Comparison of ENCODE assay signal across 8 cellular contexts in genomic region chr5:151772029-151772867, GRCh38. TPM values are rescaled to one million over a fixed set of nuclear protein-coding genes. Genes with fewer than 3 reads are reported as not detected.
DNase-seq lines count a peak whose midpoint lies in the region; ATAC-seq, FAIRE-seq and TF ChIP-seq lines count a peak whose summit lies in the region.

No MANE protein-coding gene starts in this region.

- H3K4me3 Mint-ChIP-seq in H9 = peak overlapping the region; percentile 87 to 94

- H3K4ac ChIP-seq in H9 (ENCODE audit: low read depth, low read length) = no peak overlapping the region

- no peaks in the 10 kb centered on the region for H3K9me3 Mint-ChIP-seq in H9

- H3K9ac ChIP-seq in H9 (ENCODE audit: extremely low read depth, insufficient read length, low read length) = peak overlapping the region; percentile 89
- H3K9ac ChIP-seq in GM12878 (ENCODE audit: control insufficient read depth, insufficient read depth, low read length) = peak overlapping the region; percentile 93
- peak overlapping the region; percentile 95 for H3K9ac ChIP-seq in iPS-20b (ENCODE audit: low read depth, low read length)
- H3K9ac ChIP-seq in skeletal muscle tissue (ENCODE audit: low read depth in 1 of 3, low read length in 3 of 3) = peak overlapping the region; percentile 80 to 97 (median 95)

- peak overlapping the region; percentile 43 for H2BK5ac ChIP-seq in H9 (ENCODE audit: insufficient read length, low read length)

- H3K27ac ChIP-seq in H9 (ENCODE audit: insufficient read length, low read depth, low read length) (no peak overlapping the region), GM12878 (ENCODE audit: control insufficient read depth, insufficient read depth) (peak overlapping the region; percentile 89), iPS-20b (ENCODE audit: low read length) (peak overlapping the region; percentile 82), skeletal muscle tissue (ENCODE audit: low read depth, low read length) (peak overlapping the region; percentile 82)

- peak overlapping the region; percentile 92 for H3K18ac ChIP-seq in H9 (ENCODE audit: insufficient read length, low read depth, low read length)

- H2BK12ac ChIP-seq in H9 (ENCODE audit: insufficient read length, low read depth, low read length) = no peak overlapping the region

- WGBS in H9 (ENCODE audit: extremely low coverage, insufficient read length, low lambda C conversion rate) = no CpG with 5 or more reads among the region's 87 CpGs
- WGBS in GM12878 (ENCODE audit: insufficient coverage, insufficient replicate concordance, low lambda C conversion rate, missing lambda C conversion rate) = under 1% methylated on average over 52 of the region's 87 CpGs

- peaks cover 20 to 26% (median 21%) of the 10 kb centered on the region in 3 experiments; a peak in 6 of 7 replicates for H3K36me3 Mint-ChIP-seq in H9 (ENCODE audit: insufficient read depth in 1 of 3, low read depth in 3 of 3)

- peak overlapping the region; percentile 67 to 95 (median 78); a peak in 6 of 7 replicates for H3K27ac Mint-ChIP-seq in H9

- H3K4me3 ChIP-seq in GM12878 = peak overlapping the region; percentile 97
- peak overlapping the region; percentile 82 for H3K4me3 ChIP-seq in iPS-20b (ENCODE audit: low read length)
- H3K4me3 ChIP-seq in skeletal muscle tissue (ENCODE audit: low read length in 3 of 3) = peak overlapping the region; percentile 90 to 95 (median 95)

- no peak overlapping the region for H4K5ac ChIP-seq in H9 (ENCODE audit: insufficient read length, low read depth, low read length)

- no peak for TF ChIP-seq CTCF in H9 (conservative IDR thresholded peaks at IDR 0.05)
- TF ChIP-seq CTCF in GM12878 (IDR thresholded peaks at IDR 0.05 in 2 of 3, conservative IDR thresholded peaks at IDR 0.05 in 1 of 3; ENCODE audit: control insufficient read depth in 2 of 3, extremely low read depth in 1 of 3, insufficient read depth in 1 of 3, low read depth in 3 of 3, low read length in 3 of 3) = no peak

- H4K8ac ChIP-seq in H9 (replicated peaks; ENCODE audit: insufficient read length, low read depth, low read length) = no peak overlapping the region

- H3K27me3 Mint-ChIP-seq in H9 (ENCODE audit: low read depth) = no peaks in the 10 kb centered on the region

- TF ChIP-seq EP300 in GM12878 (IDR thresholded peaks at IDR 0.05; ENCODE audit: borderline replicate concordance in 1 of 2, control insufficient read depth in 1 of 2, low read depth in 2 of 2, low read length in 2 of 2) = no peak

- H4K20me1 ChIP-seq in H9 (ENCODE audit: control insufficient read depth, insufficient read depth, insufficient read length) (no peaks in the 10 kb centered on the region), GM12878 (ENCODE audit: control insufficient read depth, insufficient read depth) (peaks cover 8% of the 10 kb centered on the region)

- H2AK5ac ChIP-seq in H9 (ENCODE audit: insufficient read length, low read length) = no peak overlapping the region

- peak; percentile 90 for TF ChIP-seq POLR2A in GM12878 (IDR thresholded peaks at IDR 0.05; ENCODE audit: low read depth, low read length)

- no peak overlapping the region for H3T11ph ChIP-seq in H9 (ENCODE audit: low read length)

- H3K23me2 ChIP-seq in H9 (ENCODE audit: insufficient read length, low read depth, low read length, poor library complexity, severe bottlenecking) = peaks cover 22% of the 10 kb centered on the region

- peak; percentile 4 for DNase-seq in COLO829 (ENCODE audit: low spot score)
- peak; percentile 46 for DNase-seq in H9
- DNase-seq in SK-MEL-5 (ENCODE audit: low read depth, low spot score) = peak; percentile 47
- DNase-seq in GM12878 (ENCODE audit: low read depth, low spot score) = no peak

- H3K36me3 ChIP-seq in GM12878 (ENCODE audit: control insufficient read depth in 2 of 2, insufficient read depth in 2 of 2, low read length in 1 of 2) (peaks cover 0 to 2% of the 10 kb centered on the region in 2 experiments; a peak in 2 of 4 replicates), iPS-20b (ENCODE audit: insufficient read depth, low read depth, low read length) (peaks cover 22% of the 10 kb centered on the region; the same call in 1 of the 2 replicates), skeletal muscle tissue (ENCODE audit: control insufficient read depth in 3 of 3, insufficient read depth in 3 of 3, low read length in 3 of 3) (no peaks in the 10 kb centered on the region)

- no peak for FAIRE-seq in GM12878 (lab: Jason Lieb, UNC)

- peaks cover 38 to 41% of the 10 kb centered on the region in 2 experiments for H3K4me1 Mint-ChIP-seq in H9

- no peak overlapping the region for H3K56ac ChIP-seq in H9 (ENCODE audit: insufficient read length, low read depth, low read length)

- H3K79me2 ChIP-seq in H9 (ENCODE audit: insufficient read depth, low read length) (peaks cover 45% of the 10 kb centered on the region), GM12878 (ENCODE audit: control insufficient read depth, insufficient read depth, low read length) (peaks cover 68% of the 10 kb centered on the region)

- RAD21 ChIA-PET in GM12878 (lab: Charles Lee; ENCODE audit: unreplicated experiment) = interaction anchor here (0.8 to 6.4 kb wide), 18 partner anchors 9 to 370 kb away, joined by 3 to 90 read pairs (median 10); partner anchors contain the start of genes ATOX1 and SLC36A1

- no peak overlapping the region for H2BK15ac ChIP-seq in H9 (ENCODE audit: low read depth, low read length)

- H2AFZ ChIP-seq in H9 (ENCODE audit: low read length) = no peak overlapping the region
- peak overlapping the region; percentile 32 for H2AFZ ChIP-seq in GM12878 (ENCODE audit: control insufficient read depth, low read depth, low read length)

- peak overlapping the region; percentile 94 for H3K14ac ChIP-seq in H9 (ENCODE audit: insufficient read depth, low read length)

- no TSS peak for BruUV-seq in GM12878 (replicated peaks; lab: Mats Ljungman, UMichigan)

- intact Hi-C loops in GM12878 (cut with micrococcal nuclease; ENCODE audit: unreplicated experiment) = loop anchor here (5.0 to 10.0 kb wide), 2 partner anchors 520 to 617 kb away; partner anchors contain the start of genes ANXA6 and GM2A

- H3K4me1 ChIP-seq in H9 (ENCODE audit: insufficient read depth, low read length) (no peaks in the 10 kb centered on the region), GM12878 (ENCODE audit: control insufficient read depth, insufficient read depth, low read length) (peaks cover 10% of the 10 kb centered on the region), iPS-20b (ENCODE audit: insufficient read depth, low read length) (peaks cover 25% of the 10 kb centered on the region), skeletal muscle tissue (ENCODE audit: control insufficient read depth in 3 of 3, insufficient read depth in 3 of 3, low read length in 3 of 3) (peaks cover 21 to 38% (median 38%) of the 10 kb centered on the region in 3 donors)

- H2BK120ac ChIP-seq in H9 (ENCODE audit: low read depth, low read length, poor library complexity, severe bottlenecking) = no peak overlapping the region

- H3K9me3 ChIP-seq in H9 (ENCODE audit: control insufficient read depth, low read depth, low read length) (no peaks in the 10 kb centered on the region), GM12878 (replicated peaks; ENCODE audit: control insufficient read depth, insufficient read depth, low read length) (no peaks in the 10 kb centered on the region), iPS-20b (ENCODE audit: insufficient read depth, low read depth, low read length) (no peaks in the 10 kb centered on the region), skeletal muscle tissue (ENCODE audit: control insufficient read depth in 3 of 3, low read length in 3 of 3) (no peaks in the 10 kb centered on the region)

- H3K27me3 ChIP-seq in H9 (ENCODE audit: insufficient read depth, low read length) (no peaks in the 10 kb centered on the region), GM12878 (replicated peaks in 1 of 2; ENCODE audit: control insufficient read depth in 2 of 2, insufficient read depth in 2 of 2, low read length in 1 of 2) (no peaks in the 10 kb centered on the region), iPS-20b (ENCODE audit: insufficient read depth, low read length) (no peaks in the 10 kb centered on the region), skeletal muscle tissue (ENCODE audit: control insufficient read depth in 3 of 3, insufficient read depth in 3 of 3, low read length in 3 of 3) (no peaks in the 10 kb centered on the region)

- POLR2A ChIA-PET in GM12878 (lab: Charles Lee) = interaction anchor here (0.6 to 10.0 kb wide), 10 partner anchors 9 to 113 kb away, joined by 3 to 241 read pairs (median 6); partner anchors contain the start of gene ATOX1

- ATAC-seq in GM12878 (no peak; the same call in 1 of the 3 replicates), HG03196 (IDR thresholded peaks at IDR 0.05; ENCODE audit: unreplicated experiment) (no peak), HG02798 (IDR thresholded peaks at IDR 0.05; ENCODE audit: poor library complexity, unreplicated experiment) (no peak)

- H3K79me1 ChIP-seq in H9 (ENCODE audit: insufficient read depth, low read depth, low read length, poor library complexity, severe bottlenecking) = no peaks in the 10 kb centered on the region

- in situ Hi-C loops in SK-MEL-5 (cut with HindIII; ENCODE audit: low pct_unique_long_range_greater_than_20kb, low sequenced_read_pairs) (no loop called here), GM12878 (cut with MboI) (no loop called here)

- no peak overlapping the region for H4K91ac ChIP-seq in H9 (ENCODE audit: insufficient read length, low read depth, low read length)

- H2BK20ac ChIP-seq in H9 (ENCODE audit: low read depth, low read length, poor library complexity, severe bottlenecking) = no peak overlapping the region

- H3K23ac ChIP-seq in H9 (ENCODE audit: insufficient read length, low read depth, low read length) = no peak overlapping the region

- no peak for TF ChIP-seq RAD21 in GM12878 (IDR thresholded peaks at IDR 0.05; ENCODE audit: insufficient read depth, low read depth, low read length)

- CTCF ChIA-PET in GM12878 (lab: Yijun Ruan, JAX) = interaction anchor here (0.9 to 2.8 kb wide), 12 partner anchors 11 to 325 kb away, joined by 3 to 39 read pairs (median 16); partner anchors contain the start of gene SLC36A1

- SMC1A ChIA-PET in GM12878 (lab: Charles Lee; ENCODE audit: uncharacterized antibody, unreplicated experiment) = interaction anchor here (0.6 to 6.5 kb wide), 15 partner anchors 10 to 520 kb away, joined by 3 to 84 read pairs (median 6); no protein-coding TSS in a partner anchor

- peak overlapping the region; percentile 84 for H3K4me2 ChIP-seq in H9 (ENCODE audit: insufficient read depth, insufficient read length, low read length)
- H3K4me2 ChIP-seq in GM12878 (ENCODE audit: control insufficient read depth, insufficient read depth) = peak overlapping the region; percentile 71

RNA-seq across cellular contexts. Expression of gene G3BP1, which starts 0.5 kb away (rescaled TPM):
- 439 and 448 TPM in 2 replicates for total RNA-seq in H9 (2021)
- 280 TPM in 2 replicates for total RNA-seq in SK-MEL-5 (2014; rRNA removed; shearing (Covaris generic))
- polyA plus RNA-seq in SK-MEL-5 (2015; cell fraction: cytosol; rRNA removed) = 201 and 250 TPM in 2 replicates
- 126 and 144 TPM in 2 replicates for polyA plus RNA-seq in SK-MEL-5 (2015; cell fraction: nucleus; rRNA removed)
- total RNA-seq in GM12878 (2013; cell fraction: nucleolus; rRNA removed) = 192 and 198 TPM in 2 replicates
- 137 and 148 TPM in 2 replicates for total RNA-seq in GM12878 (2014; rRNA removed)
- 182 and 190 TPM in 2 replicates for total RNA-seq in GM12878 (2014; rRNA removed; fragmentation: Illumina TruSeq; extraction: Trizol)
- total RNA-seq in GM12878 (2021) = 255 and 269 TPM in 2 replicates
- 39.6 TPM for polyA plus RNA-seq in GM12878 (2011; ENCODE audit: low read depth)
- polyA plus RNA-seq in GM12878 (2011; rRNA removed) = 113 and 119 TPM in 2 replicates
- polyA plus RNA-seq in GM12878 (2011; cell fraction: cytosol; rRNA removed) = 57.4 and 66.1 TPM in 2 replicates
- polyA plus RNA-seq in GM12878 (2011; cell fraction: nucleus; rRNA removed) = 40.4 and 54.9 TPM in 2 replicates
- polyA plus RNA-seq in GM12878 (2012) = 70.4 and 72.8 TPM in 2 replicates
- 158 TPM in 2 replicates for polyA plus RNA-seq in GM12878 (2014; fragmentation: Illumina TruSeq; extraction: Trizol)
- 10 to 100 TPM; 49.7 to 52.7 TPM for polyA plus RNA-seq in GM12878 (2014; fragmentation: Nextera tagmentation; extraction: Ambion mirVana)
- polyA plus RNA-seq in GM12878 (2014; rRNA removed) = 86.7 and 87.0 TPM in 2 replicates
- polyA plus RNA-seq in GM12878 (2016; fragmentation: Nextera tagmentation; extraction: Ambion mirVana) = 100 to 1,000 TPM; 416 to 438 TPM
- 140 and 194 TPM in 2 replicates for polyA minus RNA-seq in GM12878 (2011; rRNA and poly(A)+ RNA removed)
- polyA minus RNA-seq in GM12878 (2011; cell fraction: cytosol; rRNA and poly(A)+ RNA removed) = 67.5 and 113 TPM in 2 replicates
- polyA minus RNA-seq in GM12878 (2011; cell fraction: nucleus; rRNA and poly(A)+ RNA removed) = 80.6 and 162 TPM in 2 replicates
- total RNA-seq in skeletal muscle tissue = 109 TPM

RNA-seq across cellular contexts. Expression of gene ATOX1, which starts 13.8 kb away (rescaled TPM):
- total RNA-seq in H9 (2021) (75.0 and 79.7 TPM in 2 replicates), GM12878 (2014; rRNA removed) (136 and 139 TPM in 2 replicates), GM12878 (2014; rRNA removed; fragmentation: Illumina TruSeq; extraction: Trizol) (130 and 139 TPM in 2 replicates), GM12878 (2021) (140 and 158 TPM in 2 replicates), skeletal muscle tissue (20.4 TPM)
- total RNA-seq in SK-MEL-5 (2014; rRNA removed; shearing (Covaris generic)) = 941 and 954 TPM in 2 replicates
- 2,137 and 3,593 TPM in 2 replicates for polyA plus RNA-seq in SK-MEL-5 (2015; cell fraction: cytosol; rRNA removed)
- 329 and 333 TPM in 2 replicates for polyA plus RNA-seq in SK-MEL-5 (2015; cell fraction: nucleus; rRNA removed)
- total RNA-seq in GM12878 (2013; cell fraction: nucleolus; rRNA removed) = 94.2 and 105 TPM in 2 replicates
- polyA plus RNA-seq in GM12878 (2011; ENCODE audit: low read depth) = 89.5 TPM
- polyA plus RNA-seq in GM12878 (2011; rRNA removed) (94.4 and 161 TPM in 2 replicates), GM12878 (2014; fragmentation: Illumina TruSeq; extraction: Trizol) (138 and 231 TPM in 2 replicates), GM12878 (2014; fragmentation: Nextera tagmentation; extraction: Ambion mirVana) (100 to 1,000 TPM; 576 to 642 TPM), GM12878 (2014; rRNA removed) (237 and 259 TPM in 2 replicates), GM12878 (2016; fragmentation: Nextera tagmentation; extraction: Ambion mirVana) (100 to 1,000 TPM; 377 to 419 TPM)
- 375 and 451 TPM in 2 replicates for polyA plus RNA-seq in GM12878 (2011; cell fraction: cytosol; rRNA removed)
- 134 and 141 TPM in 2 replicates for polyA plus RNA-seq in GM12878 (2011; cell fraction: nucleus; rRNA removed)
- polyA plus RNA-seq in GM12878 (2012) = 153 and 189 TPM in 2 replicates
- 179 and 269 TPM in 2 replicates for polyA minus RNA-seq in GM12878 (2011; rRNA and poly(A)+ RNA removed)
- 52.4 and 56.0 TPM in 2 replicates for polyA minus RNA-seq in GM12878 (2011; cell fraction: cytosol; rRNA and poly(A)+ RNA removed)
- 54.5 and 83.6 TPM in 2 replicates for polyA minus RNA-seq in GM12878 (2011; cell fraction: nucleus; rRNA and poly(A)+ RNA removed)
